ENCODE assay signal across 8 cellular contexts in genomic region chr12:112907415-112908157, GRCh38. TPM values are rescaled to one million over a fixed set of nuclear protein-coding genes. Genes with fewer than 3 reads are reported as not detected.
DNase-seq lines count a peak whose midpoint lies in the region; ATAC-seq and TF ChIP-seq lines count a peak whose summit lies in the region.

No MANE protein-coding gene starts in this region.

- peaks cover 3% of the 10 kb centered on the region for H3K4me1 Mint-ChIP-seq in endodermal cell

- peaks cover 27% of the 10 kb centered on the region for H3K9me3 Mint-ChIP-seq in endodermal cell

- DNase-seq in MV-4-11 (lab: John Stamatoyannopoulos, UW) (peak; percentile 82), endodermal cell (no peak)
- no peak for DNase-seq in stimulated activated CD4-positive, alpha-beta T cell treated with anti-CD3 and anti-CD28 coated beads, Interleukin-4, amount 100 ng/mL, for 4 hours
- no peak for DNase-seq in activated CD4-positive, CD25-positive, alpha-beta regulatory T cell (lab: John Stamatoyannopoulos, UW)

- H3K4me1 ChIP-seq in endodermal cell (ENCODE audit: control insufficient read depth, insufficient read depth, low read length), result no peaks in the 10 kb centered on the region

- H3K27ac Mint-ChIP-seq in endodermal cell, result no peak overlapping the region

- WGBS in endodermal cell (ENCODE audit: insufficient coverage in 1 of 2, insufficient read length in 1 of 2), 2 experiments, result 87 to 91% methylated on average over 4 to 5 of the region's 7 CpGs

- H3K27ac ChIP-seq in skin epidermis (peak overlapping the region in 18 of 21 experiments; percentile 45 to 94 (median 76)), endodermal cell (ENCODE audit: low read depth, low read length) (no peak overlapping the region)

- ATAC-seq in GM21717 (IDR thresholded peaks at IDR 0.05; ENCODE audit: unreplicated experiment), result peak; percentile 54
- ATAC-seq in esophagus mucosa, result peak; percentile 13

- H3K9me3 ChIP-seq in endodermal cell (ENCODE audit: control insufficient read depth, low read length), result peaks cover 15% of the 10 kb centered on the region

- H3K4me3 Mint-ChIP-seq in endodermal cell, result no peak overlapping the region

- no peaks in the 10 kb centered on the region for H3K36me3 Mint-ChIP-seq in endodermal cell (ENCODE audit: low read depth)

- no peak for TF ChIP-seq CTCF in GM12875 (IDR thresholded peaks at IDR 0.05; ENCODE audit: borderline replicate concordance, insufficient read depth, low read depth, low read length)
- TF ChIP-seq CTCF in endodermal cell (conservative IDR thresholded peaks at IDR 0.05), result no peak

- no peaks in the 10 kb centered on the region for H3K27me3 ChIP-seq in endodermal cell (ENCODE audit: control insufficient read depth, insufficient read depth, low read length, poor library complexity, severe bottlenecking)

- peaks cover 20% of the 10 kb centered on the region for H3K27me3 Mint-ChIP-seq in endodermal cell (ENCODE audit: insufficient read depth)

- peak overlapping the region; percentile 44 for H3K4me3 ChIP-seq in GM12875 (ENCODE audit: low read depth, low read length)
- H3K4me3 ChIP-seq in skin epidermis, result peak overlapping the region; percentile 33 to 51 (median 44)
- no peak overlapping the region for H3K4me3 ChIP-seq in endodermal cell (ENCODE audit: low read length)

- no peak overlapping the region for H3K9ac ChIP-seq in endodermal cell (ENCODE audit: extremely low read depth, low read length, poor library complexity, severe bottlenecking)

- H3K36me3 ChIP-seq in endodermal cell (ENCODE audit: control insufficient read depth, insufficient read depth, low read length), result no peaks in the 10 kb centered on the region

RNA-seq across cellular contexts. Expression of gene OAS1, which starts 0.8 kb away (rescaled TPM):
- 37.2 TPM for total RNA-seq in esophagus mucosa
- total RNA-seq in endodermal cell, result not detected
- polyA plus RNA-seq in endodermal cell (2013, experiment 1 of 2), result not detected
- polyA plus RNA-seq in endodermal cell (2013, experiment 2 of 2), result not detected

RNA-seq across cellular contexts. Expression of gene OAS3, which starts 30.7 kb away (rescaled TPM):
- total RNA-seq in esophagus mucosa (33.6 TPM), endodermal cell (under 1 TPM; 0.64 to 0.84 TPM)
- 0.32 TPM for polyA plus RNA-seq in endodermal cell (2013, experiment 1 of 2)
- 0.29 TPM for polyA plus RNA-seq in endodermal cell (2013, experiment 2 of 2)

Comparison
In these comparisons a context has a peak if more than half of its experiments do, and no peak if none do; other contexts are left out.
1. RNA of gene OAS1, which starts 0.8 kb away (total RNA-seq): 37.2 TPM in esophagus mucosa (single experiment); not detected in endodermal cell; every median in the first group is over 10 times any median in the second.
2. RNA of gene OAS3, which starts 30.7 kb away (total RNA-seq): 33.6 TPM in esophagus mucosa (single experiment); 0.64 to 0.84 TPM in endodermal cell; every median in the first group is over 10 times any median in the second.